In genomic region chr4:189362364-189362763, GRCh38 we compare ENCODE assay signal across 16 cellular contexts.
DNase-seq lines count a peak whose midpoint lies in the region; ATAC-seq, FAIRE-seq and TF ChIP-seq lines count a peak whose summit lies in the region.
"Had no signal": no experiment of that assay in that cellular context is flagged by ENCODE, and none has a peak within 500 bp of the region (broad histone marks: within the 10 kb centered on the region; RNA-seq: fewer than 3 reads in every experiment).

No MANE protein-coding gene starts in this region.

- H3K27me3 ChIP-seq in HepG2 (ENCODE audit: control insufficient read depth in 1 of 2, insufficient read depth in 2 of 2, low read length in 2 of 2) (no peaks in the 10 kb centered on the region), right lobe of liver (no peaks in the 10 kb centered on the region), H1 (replicated peaks in 1 of 4; ENCODE audit: control insufficient read depth in 3 of 4, extremely low read depth in 1 of 4, insufficient read depth in 3 of 4, low read length in 3 of 4) (no peaks in the 10 kb centered on the region), testis (no peaks in the 10 kb centered on the region)
- H3K27me3 ChIP-seq: BLaER1 had no signal

- H3K27ac ChIP-seq in HepG2 (ENCODE audit: extremely low read length, insufficient read depth, low read length) = no peak overlapping the region
- H3K27ac ChIP-seq in right lobe of liver = no peak overlapping the region
- no peak overlapping the region for H3K27ac ChIP-seq in H1 (ENCODE audit: low read depth, low read length)
- H3K27ac ChIP-seq in testis = peak overlapping the region; percentile 68
- H3K27ac ChIP-seq: 22Rv1, BLaER1, HL-60 had no signal

- H3K18ac ChIP-seq in H1 (ENCODE audit: extremely low read depth, low read length) = no peak overlapping the region

- no peak overlapping the region for H4K5ac ChIP-seq in H1 (ENCODE audit: insufficient read length, low read depth, low read length)

- H2BK20ac ChIP-seq in H1 (ENCODE audit: low read length) = no peak overlapping the region

- peaks cover 4% of the 10 kb centered on the region; the same call in 1 of the 2 replicates for H3K23me2 ChIP-seq in H1 (ENCODE audit: low read depth, low read length)

- no peak for TF ChIP-seq CTCF in HepG2 (CRISPR knock-in tag; IDR thresholded peaks at IDR 0.05)
- no peak for TF ChIP-seq CTCF in right lobe of liver (IDR thresholded peaks at IDR 0.05)
- no peak for TF ChIP-seq CTCF in H1 (IDR thresholded peaks at IDR 0.05; ENCODE audit: control extremely low read depth in 1 of 3, insufficient read depth in 1 of 3, low read depth in 1 of 3, low read length in 3 of 3)
- no peak for TF ChIP-seq CTCF in testis (IDR thresholded peaks at IDR 0.05)

- no TSS peak for BruUV-seq in HepG2 (replicated peaks; lab: Mats Ljungman, UMichigan)

- no peak overlapping the region for H3K14ac ChIP-seq in H1 (ENCODE audit: insufficient read length)

- no peak for TF ChIP-seq EP300 in HepG2 (IDR thresholded peaks at IDR 0.05; ENCODE audit: low read depth in 2 of 2, low read length in 2 of 2)
- no peak for TF ChIP-seq EP300 in HepG2 (CRISPR knock-in tag; IDR thresholded peaks at IDR 0.05; ENCODE audit: borderline replicate concordance)
- TF ChIP-seq EP300 in H1 (IDR thresholded peaks at IDR 0.05; ENCODE audit: borderline replicate concordance in 1 of 2, low read depth in 2 of 2, low read length in 2 of 2) = no peak

- no peak overlapping the region for H2BK15ac ChIP-seq in H1 (ENCODE audit: low read length)

- no peak for TF ChIP-seq POLR2A in HepG2 (IDR thresholded peaks at IDR 0.05; ENCODE audit: insufficient read depth in 1 of 2, low read depth in 2 of 2, low read length in 2 of 2)
- no peak for TF ChIP-seq POLR2A in right lobe of liver (IDR thresholded peaks at IDR 0.05)
- no peak for TF ChIP-seq POLR2A in H1 (IDR thresholded peaks at IDR 0.05; ENCODE audit: control extremely low read depth in 1 of 2, low read depth in 2 of 2, low read length in 2 of 2)
- no peak for TF ChIP-seq POLR2A in testis (IDR thresholded peaks at IDR 0.05)

- TF ChIP-seq RAD21 in HepG2 (CRISPR knock-in tag; IDR thresholded peaks at IDR 0.05) (no peak), H1 (IDR thresholded peaks at IDR 0.05 in 1 of 2, conservative IDR thresholded peaks at IDR 0.05 in 1 of 2; ENCODE audit: low read depth in 2 of 2, low read length in 2 of 2) (no peak)

- peaks cover 11% of the 10 kb centered on the region for H3K4me1 ChIP-seq in HepG2 (ENCODE audit: insufficient read depth, low read length)
- H3K4me1 ChIP-seq in right lobe of liver = no peaks in the 10 kb centered on the region
- H3K4me1 ChIP-seq in H1 (replicated peaks in 1 of 4; ENCODE audit: control insufficient read depth in 3 of 4, insufficient read depth in 4 of 4, low read length in 3 of 4) = no peaks in the 10 kb centered on the region
- H3K4me1 ChIP-seq in testis = peaks cover 6% of the 10 kb centered on the region
- H3K4me1 ChIP-seq: Caco-2 had no signal

- H3K79me2 ChIP-seq in HepG2 (ENCODE audit: insufficient read depth, low read length) (peaks cover 26% of the 10 kb centered on the region), H1 (ENCODE audit: control insufficient read depth in 1 of 2, insufficient read depth in 2 of 2, low read length in 2 of 2) (no peaks in the 10 kb centered on the region)

- H3K4me2 ChIP-seq in HepG2 (ENCODE audit: low read depth, low read length) = peak overlapping the region; percentile 59
- no peak overlapping the region for H3K4me2 ChIP-seq in H1 (ENCODE audit: insufficient read depth in 1 of 2, low read depth in 2 of 2, low read length in 2 of 2)
- H3K4me2 ChIP-seq: BLaER1 had no signal

- ATAC-seq in HepG2 = no peak
- ATAC-seq in right lobe of liver = no peak

- H4K91ac ChIP-seq in H1 (replicated peaks; ENCODE audit: insufficient read length, low read length) = no peak overlapping the region

- in situ Hi-C loops in HepG2 (cut with HindIII; ENCODE audit: extremely low pct_ligation_motif_present, low pct_unique_long_range_greater_than_20kb) = no loop called here

- no peak overlapping the region for H4K8ac ChIP-seq in H1 (ENCODE audit: extremely low read depth, insufficient read depth, low read length)

- 0 out of 5 replicates have a peak, but pooled peaks cover 0 to 7% of the 10 kb centered on the region in 2 experiments for H3K36me3 ChIP-seq in HepG2 (replicated peaks in 1 of 2; ENCODE audit: control insufficient read depth in 1 of 2, insufficient read depth in 2 of 2, low read length in 2 of 2)
- H3K36me3 ChIP-seq in right lobe of liver = no peaks in the 10 kb centered on the region
- H3K36me3 ChIP-seq in H1 (ENCODE audit: control insufficient read depth in 2 of 4, insufficient read depth in 4 of 4, low read length in 3 of 4) = no peaks in the 10 kb centered on the region
- H3K36me3 ChIP-seq in testis (ENCODE audit: low read depth, missing control alignments) = no peaks in the 10 kb centered on the region
- H3K36me3 ChIP-seq: BLaER1 had no signal

- H3K4me3 ChIP-seq in HepG2 (replicated peaks in 1 of 3; ENCODE audit: insufficient read depth in 1 of 3, low read depth in 2 of 3, low read length in 3 of 3) (peak overlapping the region; percentile 58 to 64 (median 59); a peak in 4 of 6 replicates), right lobe of liver (no peak overlapping the region), H1 (ENCODE audit: extremely low read depth in 1 of 4, insufficient read depth in 2 of 4, low read depth in 3 of 4, low read length in 4 of 4) (no peak overlapping the region), testis (no peak overlapping the region)
- H3K4me3 ChIP-seq: BLaER1 had no signal

- CTCF ChIA-PET in HepG2 (lab: Yijun Ruan, JAX; ENCODE audit: low intra/inter-chr PET ratio, low total read pairs) = no interaction called here
- CTCF ChIA-PET in H1 (lab: Charles Lee; ENCODE audit: partially characterized antibody) = interaction anchor here (0.7 to 0.8 kb wide), 2 partner anchors 23 to 110 kb away, joined by 3 read pairs; no protein-coding TSS in a partner anchor

- peak overlapping the region; percentile 59; the same call in 1 of the 2 replicates for H2AK5ac ChIP-seq in H1 (ENCODE audit: low read depth, low read length)

- no peak overlapping the region for H2BK120ac ChIP-seq in H1 (replicated peaks; ENCODE audit: low read depth, low read length)

- WGBS in HepG2 (ENCODE audit: low lambda C conversion rate) = 87% methylated on average over 7 of the region's 7 CpGs
- WGBS in right lobe of liver (ENCODE audit: insufficient coverage, low coverage, low lambda C conversion rate, missing lambda C conversion rate) = 91% methylated on average over 7 of the region's 7 CpGs
- 92 to 100% methylated on average over 2 to 7 of the region's 7 CpGs for WGBS in H1 (ENCODE audit: extremely low coverage in 1 of 2, insufficient coverage in 1 of 2, insufficient read length in 1 of 2, insufficient replicate concordance in 2 of 2, low coverage in 1 of 2, low lambda C conversion rate in 2 of 2, missing lambda C conversion rate in 1 of 2), 2 experiments
- whole genome bisulfite sequencing in testis, 2 donors = 63 to 78% methylated on average over 7 of the region's 7 CpGs

- peak overlapping the region; percentile 85 for H3K4ac ChIP-seq in H1 (replicated peaks; ENCODE audit: insufficient read length, low read depth, low read length)

- H2BK5ac ChIP-seq in H1 (ENCODE audit: low read depth, low read length) = no peak overlapping the region

- peak overlapping the region; percentile 89 for H3K56ac ChIP-seq in H1 (replicated peaks; ENCODE audit: insufficient read length, low read depth, low read length)

- peak overlapping the region; percentile 33; the same call in 1 of the 2 replicates for H3K9ac ChIP-seq in HepG2 (ENCODE audit: insufficient read depth, low read depth, low read length)
- no peak overlapping the region; a peak in 1 of 7 replicates for H3K9ac ChIP-seq in H1 (replicated peaks in 1 of 4; ENCODE audit: extremely low read depth in 1 of 4, low read depth in 3 of 4, low read length in 3 of 4)
- H3K9ac ChIP-seq: BLaER1 had no signal

- H3K9me3 ChIP-seq in HepG2 (ENCODE audit: low read length) (no peaks in the 10 kb centered on the region), right lobe of liver (no peaks in the 10 kb centered on the region), H1 (ENCODE audit: insufficient read depth in 2 of 2, low read depth in 1 of 2, low read length in 1 of 2) (no peaks in the 10 kb centered on the region), testis (no peaks in the 10 kb centered on the region)
- H3K9me3 ChIP-seq: BLaER1, Caco-2 had no signal

- peak overlapping the region; percentile 29; the same call in 1 of the 2 replicates for H2BK12ac ChIP-seq in H1 (ENCODE audit: low read depth, low read length)

- H3K79me1 ChIP-seq in H1 (ENCODE audit: low read depth, low read length) = no peaks in the 10 kb centered on the region

- no peak overlapping the region for H3K23ac ChIP-seq in H1 (ENCODE audit: insufficient read length)

- FAIRE-seq in HepG2 (lab: Jason Lieb, UNC) (peak; percentile 47), H1 (lab: Jason Lieb, UNC) (no peak)

- H2AFZ ChIP-seq in HepG2 (ENCODE audit: low read length) (no peak overlapping the region), H1 (ENCODE audit: low read length) (no peak overlapping the region)

- H4K20me1 ChIP-seq in HepG2 (ENCODE audit: insufficient read depth, low read length) (no peaks in the 10 kb centered on the region; the same call in 1 of the 2 replicates), H1 (replicated peaks in 1 of 2; ENCODE audit: control insufficient read depth in 1 of 2, insufficient read depth in 2 of 2, low read length in 2 of 2) (peaks cover 0 to 3% of the 10 kb centered on the region in 2 experiments)
- H4K20me1 ChIP-seq: BLaER1 had no signal

- intact Hi-C loops in HepG2 (cut with micrococcal nuclease; ENCODE audit: unreplicated experiment) (no loop called here), right lobe of liver (cut with DNase I) (no loop called here), testis (cut with DNase I; ENCODE audit: low total_unique reads) (no loop called here)

- no peak for DNase-seq in HepG2 (ENCODE audit: low spot score)
- DNase-seq in right lobe of liver = no peak
- DNase-seq in H1 (ENCODE audit: low read depth in 1 of 2, low spot score in 2 of 2) = no peak
- DNase-seq in testis = no peak
- DNase-seq in HT-29 (ENCODE audit: low spot score) = no peak
- no peak for DNase-seq in glomerular visceral epithelial cell (ENCODE audit: extremely low spot score)
- DNase-seq in NAMALWA (ENCODE audit: low spot score) = no peak
- DNase-seq: AML-193; Caco-2; CD8-positive, alpha-beta memory T cell; DND-41; GF-D8; HCEC 1CT had no signal

- POLR2A ChIA-PET in HepG2 (lab: Yijun Ruan, JAX) (no interaction called here), H1 (lab: Charles Lee; ENCODE audit: partially characterized antibody) (no interaction called here)

TF ChIP-seq in HepG2, 621 proteins besides CTCF, POLR2A, EP300 and RAD21 (continues in another document):
- no peak for TF ChIP-seq ZNF205 (CRISPR knock-in tag; IDR thresholded peaks at IDR 0.05)

TF ChIP-seq in H1, 55 proteins besides CTCF, POLR2A, EP300 and RAD21 (continues in another document):
- no peak for TF ChIP-seq KDM5A (IDR thresholded peaks at IDR 0.05; ENCODE audit: low read length)
- TF ChIP-seq SIN3A (conservative IDR thresholded peaks at IDR 0.05 in 1 of 2, IDR thresholded peaks at IDR 0.05 in 1 of 2; ENCODE audit: low read depth in 1 of 2, low read length in 2 of 2) = no peak
- TF ChIP-seq JUN (IDR thresholded peaks at IDR 0.05; ENCODE audit: low read depth, low read length) = no peak
- TF ChIP-seq SUZ12 (IDR thresholded peaks at IDR 0.05; ENCODE audit: low read length) = no peak

Comparison
In these comparisons a context has a peak if more than half of its experiments do, and no peak if none do; other contexts are left out.
1. H3K4me3 ChIP-seq: peak in HepG2 (3 of 3); none in right lobe of liver (0 of 3), H1 (0 of 4) and testis (0 of 2).
2. H3K27ac ChIP-seq: peak in testis (2 of 2); none in HepG2 (single experiment), right lobe of liver (0 of 3) and H1 (single experiment).